ENCODE assay signal across 7 cellular contexts in genomic region chrX:154168384-154168783, GRCh38. TPM values are rescaled to one million over a fixed set of nuclear protein-coding genes. Genes with fewer than 3 reads are reported as not detected.
"Had no signal": no experiment of that assay in that cellular context is flagged by ENCODE, and none has a peak within 500 bp of the region (broad histone marks: within the 10 kb centered on the region; RNA-seq: fewer than 3 reads in every experiment).

No MANE protein-coding gene starts in this region.

RNA-seq across cellular contexts. Expression of gene OPN1MW, which starts 14.0 kb away (rescaled TPM):
- total RNA-seq: GM23248, GM23338, H1, H4, H7, H9, HFFc6 had no signal

RNA-seq across cellular contexts. Expression of gene OPN1LW, which starts 24.3 kb away (rescaled TPM):
- total RNA-seq: GM23248, GM23338, H1, H4, H7, H9, HFFc6 had no signal

RNA-seq across cellular contexts. Expression of gene OPN1MW2, which starts 51.2 kb away (rescaled TPM):
- total RNA-seq: GM23248, GM23338, H1, H4, H7, H9, HFFc6 had no signal
